9 cellular contexts compared by ENCODE assay signal in genomic region chr10:119360181-119360921, GRCh38.
DNase-seq lines count a peak whose midpoint lies in the region; ATAC-seq and TF ChIP-seq lines count a peak whose summit lies in the region.
"Had no signal": no experiment of that assay in that cellular context is flagged by ENCODE, and none has a peak within 500 bp of the region (broad histone marks: within the 10 kb centered on the region; RNA-seq: fewer than 3 reads in every experiment).

No MANE protein-coding gene starts in this region.

- dilution Hi-C loops in IMR-90 (cut with HindIII; ENCODE audit: low sequenced_read_pairs, unreplicated experiment): no loop called here

- H3K4me2 ChIP-seq in IMR-90 (ENCODE audit: low read depth, low read length): no peak overlapping the region

- H2BK120ac ChIP-seq in IMR-90 (ENCODE audit: low read depth, low read length): no peak overlapping the region

- no peak overlapping the region for H4K5ac ChIP-seq in IMR-90 (ENCODE audit: low read depth, low read length)

- H3K18ac ChIP-seq in IMR-90 (ENCODE audit: low read depth, low read length): no peak overlapping the region

- peaks cover 10 to 84% of the 10 kb centered on the region in 2 experiments; a peak in 3 of 4 replicates for H3K79me1 ChIP-seq in IMR-90 (ENCODE audit: low read depth in 1 of 2, low read length in 2 of 2)

- H3K9me1 ChIP-seq in IMR-90 (ENCODE audit: insufficient read depth, low read length): peaks cover 21% of the 10 kb centered on the region

- no peak overlapping the region for H4K8ac ChIP-seq in IMR-90 (ENCODE audit: low read depth in 2 of 2, low read length in 2 of 2)

- peak; percentile 57 for ATAC-seq in CD4-positive, alpha-beta T cell (ENCODE audit: poor library complexity)
- ATAC-seq in IMR-90 (ENCODE audit: low read depth) (peak; percentile 53), right lobe of liver (peak in 3 of 4 donors; percentile 5 to 48 (median 31)), HG02938 (IDR thresholded peaks at IDR 0.05; ENCODE audit: unreplicated experiment) (no peak), GM21723 (IDR thresholded peaks at IDR 0.05; ENCODE audit: unreplicated experiment) (no peak)

- H4K91ac ChIP-seq in IMR-90 (ENCODE audit: insufficient read depth, low read depth, low read length): no peak overlapping the region

- peaks cover 25% of the 10 kb centered on the region for H3K36me3 ChIP-seq in IMR-90 (ENCODE audit: control insufficient read depth, insufficient read depth, low read length)
- no peaks in the 10 kb centered on the region for H3K36me3 ChIP-seq in right lobe of liver
- H3K36me3 ChIP-seq: WERI-Rb-1 had no signal

- no peak overlapping the region for H3K4me3 Mint-ChIP-seq in CD4-positive, alpha-beta T cell
- H3K4me3 Mint-ChIP-seq in activated T-helper 1 cell treated with anti-CD3 and anti-CD28 coated beads, Interleukin-12 subunit alpha, Interleukin-12 subunit beta, Interleukin-2, Interleukin-4 antibody, amounts not matched to agents 30 ng/mL and 10 ng/mL and 1 ng/mL, durations not matched to agents 14 hours and 24 hours and 36 hours: no peak overlapping the region

- DNase-seq in CD4-positive, alpha-beta T cell: peak in 1 of 10 experiments; percentile 13
- DNase-seq in IMR-90 (no peak), right lobe of liver (no peak), NCI-H2227 (lab: John Stamatoyannopoulos, UW; ENCODE audit: unreplicated experiment) (no peak), pons (ENCODE audit: low spot score) (no peak)
- peak; percentile 3 for DNase-seq in activated T-helper 1 cell treated with anti-CD3 and anti-CD28 coated beads, Interleukin-12 subunit alpha, Interleukin-12 subunit beta, Interleukin-2, Interleukin-4 antibody, amounts not matched to agents 30 ng/mL and 10 ng/mL and 1 ng/mL, durations not matched to agents 14 hours and 24 hours and 36 hours (ENCODE audit: low spot score)
- DNase-seq: WERI-Rb-1 had no signal

- H3K4me1 ChIP-seq in IMR-90 (ENCODE audit: control insufficient read depth, insufficient read depth, low read length) (peaks cover 23% of the 10 kb centered on the region), right lobe of liver (peaks cover 0 to 44% (median 9%) of the 10 kb centered on the region in 4 donors)

- H3K9me3 Mint-ChIP-seq in CD4-positive, alpha-beta T cell: peaks cover 9% of the 10 kb centered on the region
- H3K9me3 Mint-ChIP-seq in activated T-helper 1 cell treated with anti-CD3 and anti-CD28 coated beads, Interleukin-12 subunit alpha, Interleukin-12 subunit beta, Interleukin-2, Interleukin-4 antibody, amounts not matched to agents 30 ng/mL and 10 ng/mL and 1 ng/mL, durations not matched to agents 14 hours and 24 hours and 36 hours: peaks cover 19% of the 10 kb centered on the region

- no peak overlapping the region for H2AFZ ChIP-seq in IMR-90 (replicated peaks; ENCODE audit: low read length, poor library complexity)

- peaks cover 67% of the 10 kb centered on the region for H4K20me1 ChIP-seq in IMR-90 (ENCODE audit: insufficient read depth, low read length)

- H2AK9ac ChIP-seq in IMR-90 (replicated peaks; ENCODE audit: low read depth, low read length, poor library complexity): no peak overlapping the region

- in situ Hi-C loops in IMR-90 (cut with MboI; ENCODE audit: low sequenced_read_pairs): no loop called here

- TF ChIP-seq CTCF in CD4-positive, alpha-beta T cell (IDR thresholded peaks at IDR 0.05): no peak
- TF ChIP-seq CTCF in IMR-90 (conservative IDR thresholded peaks at IDR 0.05; ENCODE audit: low read depth, low read length) (no peak), right lobe of liver (IDR thresholded peaks at IDR 0.05) (no peak)

- TF ChIP-seq POLR2A in IMR-90 (IDR thresholded peaks at IDR 0.05; ENCODE audit: low read depth, low read length): no peak
- TF ChIP-seq POLR2A in right lobe of liver (IDR thresholded peaks at IDR 0.05): no peak

- no peak overlapping the region for H3K23ac ChIP-seq in IMR-90 (ENCODE audit: low read depth, low read length)

- BruUV-seq in IMR-90 (replicated peaks; lab: Mats Ljungman, UMichigan): no TSS peak

- POLR2A ChIA-PET in CD4-positive, alpha-beta T cell (lab: Charles Lee): no interaction called here
- POLR2A ChIA-PET in IMR-90 (lab: Charles Lee; ENCODE audit: unreplicated experiment): no interaction called here

- peaks cover 7% of the 10 kb centered on the region for H3K9me3 ChIP-seq in CD4-positive, alpha-beta T cell (ENCODE audit: control insufficient read depth, low read length)
- 0 out of 2 replicates have a peak, but pooled peaks cover 2% of the 10 kb centered on the region for H3K9me3 ChIP-seq in IMR-90 (ENCODE audit: control insufficient read depth, insufficient read depth, low read length)
- H3K9me3 ChIP-seq in right lobe of liver: peaks cover 0 to 6% (median 0%) of the 10 kb centered on the region in 4 donors

- H3K36me3 Mint-ChIP-seq in CD4-positive, alpha-beta T cell (ENCODE audit: low read depth): peaks cover 32% of the 10 kb centered on the region
- H3K36me3 Mint-ChIP-seq in activated T-helper 1 cell treated with anti-CD3 and anti-CD28 coated beads, Interleukin-12 subunit alpha, Interleukin-12 subunit beta, Interleukin-2, Interleukin-4 antibody, amounts not matched to agents 30 ng/mL and 10 ng/mL and 1 ng/mL, durations not matched to agents 14 hours and 24 hours and 36 hours (ENCODE audit: low read depth): peaks cover 31% of the 10 kb centered on the region

- H3K27ac Mint-ChIP-seq in CD4-positive, alpha-beta T cell: no peak overlapping the region
- H3K27ac Mint-ChIP-seq in activated T-helper 1 cell treated with anti-CD3 and anti-CD28 coated beads, Interleukin-12 subunit alpha, Interleukin-12 subunit beta, Interleukin-2, Interleukin-4 antibody, amounts not matched to agents 30 ng/mL and 10 ng/mL and 1 ng/mL, durations not matched to agents 14 hours and 24 hours and 36 hours: peak overlapping the region; percentile 0

- no peak overlapping the region for H2BK5ac ChIP-seq in IMR-90 (ENCODE audit: low read depth, low read length, poor library complexity, severe bottlenecking)

- WGBS in IMR-90 (ENCODE audit: extremely low coverage in 2 of 2, insufficient read length in 1 of 2), 2 experiments: 92% methylated on average over 3 of the region's 11 CpGs; no CpG with 5 or more reads in 1 of the 2 experiments
- WGBS in right lobe of liver (ENCODE audit: insufficient coverage, low coverage, low lambda C conversion rate, missing lambda C conversion rate): 82% methylated on average over 6 of the region's 11 CpGs

- H3K4me1 Mint-ChIP-seq in CD4-positive, alpha-beta T cell (ENCODE audit: low read depth): peaks cover 18% of the 10 kb centered on the region
- peaks cover 27% of the 10 kb centered on the region for H3K4me1 Mint-ChIP-seq in activated T-helper 1 cell treated with anti-CD3 and anti-CD28 coated beads, Interleukin-12 subunit alpha, Interleukin-12 subunit beta, Interleukin-2, Interleukin-4 antibody, amounts not matched to agents 30 ng/mL and 10 ng/mL and 1 ng/mL, durations not matched to agents 14 hours and 24 hours and 36 hours (ENCODE audit: low read depth)

- H3K56ac ChIP-seq in IMR-90 (ENCODE audit: extremely low read depth, insufficient read depth, low read length): no peak overlapping the region

- TF ChIP-seq RAD21 in IMR-90 (IDR thresholded peaks at IDR 0.05; ENCODE audit: low read length): no peak

- H3K4ac ChIP-seq in IMR-90 (ENCODE audit: low read depth, low read length): no peak overlapping the region

- H3K9ac ChIP-seq in IMR-90 (ENCODE audit: low read depth, low read length): no peak overlapping the region

- no peaks in the 10 kb centered on the region for H3K27me3 Mint-ChIP-seq in CD4-positive, alpha-beta T cell
- no peaks in the 10 kb centered on the region for H3K27me3 Mint-ChIP-seq in activated T-helper 1 cell treated with anti-CD3 and anti-CD28 coated beads, Interleukin-12 subunit alpha, Interleukin-12 subunit beta, Interleukin-2, Interleukin-4 antibody, amounts not matched to agents 30 ng/mL and 10 ng/mL and 1 ng/mL, durations not matched to agents 14 hours and 24 hours and 36 hours (ENCODE audit: insufficient read depth)

- no peak overlapping the region for H2AK5ac ChIP-seq in IMR-90 (ENCODE audit: low read depth, low read length)

- no peak overlapping the region for H3K14ac ChIP-seq in IMR-90 (replicated peaks; ENCODE audit: low read depth, low read length)

- CTCF ChIA-PET in CD4-positive, alpha-beta T cell (lab: Charles Lee): no interaction called here
- CTCF ChIA-PET in IMR-90 (lab: Yijun Ruan, JAX): no interaction called here

- no peak overlapping the region for H2BK20ac ChIP-seq in IMR-90 (ENCODE audit: low read depth, low read length)

- H2BK15ac ChIP-seq in IMR-90 (ENCODE audit: low read depth, low read length): no peak overlapping the region

- H3K27ac ChIP-seq in CD4-positive, alpha-beta T cell (ENCODE audit: low read depth, low read length): no peak overlapping the region
- H3K27ac ChIP-seq in IMR-90 (ENCODE audit: insufficient read depth, low read length) (no peak overlapping the region), right lobe of liver (peak overlapping the region in 2 of 3 donors; percentile 6 to 82)
- H3K27ac ChIP-seq: WERI-Rb-1 had no signal

- H3K27me3 ChIP-seq in CD4-positive, alpha-beta T cell (ENCODE audit: control insufficient read depth, insufficient read depth, low read length): no peaks in the 10 kb centered on the region
- H3K27me3 ChIP-seq in IMR-90 (ENCODE audit: control insufficient read depth, insufficient read depth, low read length): no peaks in the 10 kb centered on the region
- H3K27me3 ChIP-seq in right lobe of liver: no peaks in the 10 kb centered on the region

- intact Hi-C loops in CD4-positive, alpha-beta T cell (cut with DNase I, micrococcal nuclease): no loop called here
- intact Hi-C loops in IMR-90 (cut with micrococcal nuclease): no loop called here
- intact Hi-C loops in activated T-helper 1 cell treated with anti-CD3 and anti-CD28 coated beads, Interleukin-12 subunit alpha, Interleukin-12 subunit beta, Interleukin-2, Interleukin-4 antibody, amounts not matched to agents 30 ng/mL and 10 ng/mL and 1 ng/mL, durations not matched to agents 14 hours and 24 hours and 36 hours (cut with micrococcal nuclease): no loop called here
- intact Hi-C loops in right lobe of liver (cut with DNase I): no loop called here

- H3K4me3 ChIP-seq in IMR-90 (ENCODE audit: insufficient read depth, low read depth, low read length) (no peak overlapping the region), right lobe of liver (no peak overlapping the region)

TF ChIP-seq in IMR-90, 13 proteins besides CTCF, POLR2A, EP300 and RAD21:
- TF ChIP-seq SMC3 (IDR thresholded peaks at IDR 0.05; ENCODE audit: low read depth, low read length): no peak
- no peak for TF ChIP-seq FOS (IDR thresholded peaks at IDR 0.05; ENCODE audit: low read depth, low read length)
- TF ChIP-seq BHLHE40 (IDR thresholded peaks at IDR 0.05; ENCODE audit: low read depth, low read length): no peak
- TF ChIP-seq MXI1 (IDR thresholded peaks at IDR 0.05; ENCODE audit: borderline replicate concordance, low read depth, low read length): no peak
- TF ChIP-seq RFX5 (IDR thresholded peaks at IDR 0.05; ENCODE audit: low read depth, low read length): no peak
- TF ChIP-seq MAFK (IDR thresholded peaks at IDR 0.05; ENCODE audit: low read depth, low read length): no peak
- no peak for TF ChIP-seq NFE2L2 (IDR thresholded peaks at IDR 0.05; ENCODE audit: low read depth, low read length)

Comparison
In these comparisons a context has a peak if more than half of its experiments do, and no peak if none do; other contexts are left out.
1. ATAC-seq: peak in CD4-positive, alpha-beta T cell (single experiment), IMR-90 (single experiment) and right lobe of liver (3 of 4); none in HG02938 (single experiment) and GM21723 (single experiment).
2. H3K27ac ChIP-seq: peak in right lobe of liver (2 of 3); none in CD4-positive, alpha-beta T cell (single experiment) and IMR-90 (single experiment).